In the genomic region with DNA sequence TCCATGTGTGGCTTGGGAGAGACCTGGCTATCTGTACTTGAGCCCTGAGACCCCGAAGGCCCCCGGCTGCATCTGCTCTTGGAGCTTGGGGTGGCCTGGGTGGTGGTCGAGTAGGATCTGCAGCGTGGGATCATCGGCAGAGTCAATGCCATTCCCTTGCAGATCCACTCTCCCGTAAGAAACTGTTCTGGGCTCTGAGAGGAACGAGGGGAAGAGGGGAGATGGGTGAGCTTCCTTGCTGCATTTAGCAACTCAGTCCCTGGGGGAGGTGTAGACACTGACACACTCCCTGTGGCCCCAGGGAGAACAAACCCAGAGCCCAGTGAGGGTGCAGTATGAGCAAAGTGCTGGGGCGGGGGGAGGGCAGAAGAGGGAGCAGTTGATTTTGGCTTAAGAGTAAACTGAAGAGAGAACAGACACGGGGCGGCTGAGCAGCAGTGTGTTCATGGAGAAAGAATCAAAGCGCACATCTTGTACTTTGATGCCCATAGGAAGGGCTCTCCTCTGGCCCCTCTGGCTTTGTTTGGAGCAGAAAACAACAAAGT, we compare ENCODE assay signal across 1 cellular context.
TF ChIP-seq lines count a peak whose summit lies in the region.

No MANE protein-coding gene starts in this region.

TF ChIP-seq in HepG2, 621 proteins besides CTCF, POLR2A, EP300 and RAD21 (continued from another document and continues in another):
- TF ChIP-seq ZNF672 (CRISPR knock-in tag; IDR thresholded peaks at IDR 0.05) (no peak), ZNF264 (CRISPR knock-in tag; IDR thresholded peaks at IDR 0.05) (no peak), GFI1 (CRISPR knock-in tag; IDR thresholded peaks at IDR 0.05; ENCODE audit: borderline replicate concordance) (no peak), RBM22 (optimal IDR thresholded peaks at IDR 0.05; ENCODE audit: low read length) (no peak), ZSCAN20 (CRISPR knock-in tag; IDR thresholded peaks at IDR 0.05; ENCODE audit: borderline replicate concordance) (no peak), ZMYM2 (CRISPR knock-in tag; IDR thresholded peaks at IDR 0.05) (no peak), ESRRA (CRISPR knock-in tag; IDR thresholded peaks at IDR 0.05; ENCODE audit: low read depth) (no peak), KLF9 (CRISPR knock-in tag; IDR thresholded peaks at IDR 0.05; ENCODE audit: low read depth) (no peak), AGO2 (optimal IDR thresholded peaks at IDR 0.05; ENCODE audit: low read depth, low read length) (no peak), ZNF329 (CRISPR knock-in tag; IDR thresholded peaks at IDR 0.05; ENCODE audit: low read depth) (no peak), TBX3 (IDR thresholded peaks at IDR 0.05; ENCODE audit: borderline replicate concordance) (no peak), ZIK1 (CRISPR knock-in tag; IDR thresholded peaks at IDR 0.05; ENCODE audit: borderline replicate concordance, low read depth) (no peak), PTBP1 (IDR thresholded peaks at IDR 0.05; ENCODE audit: low read depth, low read length, poor library complexity, severe bottlenecking) (no peak), ZNF792 (CRISPR knock-in tag; IDR thresholded peaks at IDR 0.05) (no peak), NCOR1 (IDR thresholded peaks at IDR 0.05; ENCODE audit: borderline replicate concordance, low read length) (no peak), DMAP1 (CRISPR knock-in tag; IDR thresholded peaks at IDR 0.05) (peak; percentile 53; the same call in 1 of the 2 replicates), FOXA3 (CRISPR knock-in tag; IDR thresholded peaks at IDR 0.05) (no peak), SYNCRIP (IDR thresholded peaks at IDR 0.05; ENCODE audit: insufficient read depth, low read depth, low read length) (no peak), ZNF747 (CRISPR knock-in tag; IDR thresholded peaks at IDR 0.05; ENCODE audit: borderline replicate concordance) (no peak), ARID2 (CRISPR knock-in tag; IDR thresholded peaks at IDR 0.05; ENCODE audit: borderline replicate concordance) (0 out of 2 replicates have a peak, but pooled peaks have one; percentile 55), TAF1 (CRISPR knock-in tag; IDR thresholded peaks at IDR 0.05) (no peak; the same call in 1 of the 2 replicates), ZNF720 (CRISPR knock-in tag; IDR thresholded peaks at IDR 0.05) (no peak), MTF1 (CRISPR knock-in tag; IDR thresholded peaks at IDR 0.05) (no peak), FOXO1 (CRISPR knock-in tag; IDR thresholded peaks at IDR 0.05) (no peak), PHF21A (CRISPR knock-in tag; IDR thresholded peaks at IDR 0.05) (no peak), ZNF33B (CRISPR knock-in tag; IDR thresholded peaks at IDR 0.05) (peak; percentile 88; the same call in 1 of the 2 replicates), CEBPG (CRISPR knock-in tag; IDR thresholded peaks at IDR 0.05) (no peak), TOE1 (CRISPR knock-in tag; IDR thresholded peaks at IDR 0.05) (no peak), ZNF12 (CRISPR knock-in tag; IDR thresholded peaks at IDR 0.05) (no peak), ZNF569 (CRISPR knock-in tag; IDR thresholded peaks at IDR 0.05; ENCODE audit: borderline replicate concordance) (no peak), HOXA3 (CRISPR knock-in tag; IDR thresholded peaks at IDR 0.05) (no peak), ZSCAN30 (CRISPR knock-in tag; IDR thresholded peaks at IDR 0.05) (no peak), ZNF205 (CRISPR knock-in tag; IDR thresholded peaks at IDR 0.05) (peak; percentile 27; the same call in 1 of the 2 replicates), ZNF670 (CRISPR knock-in tag; IDR thresholded peaks at IDR 0.05; ENCODE audit: borderline replicate concordance) (no peak), ZNF20 (CRISPR knock-in tag; IDR thresholded peaks at IDR 0.05) (no peak), KAT8 (CRISPR knock-in tag; IDR thresholded peaks at IDR 0.05) (no peak), REL (CRISPR knock-in tag; conservative IDR thresholded peaks at IDR 0.05) (no peak), RFX5 (IDR thresholded peaks at IDR 0.05; ENCODE audit: low read depth, low read length) (no peak), FOXJ3 (CRISPR knock-in tag; IDR thresholded peaks at IDR 0.05; ENCODE audit: borderline replicate concordance) (0 out of 2 replicates have a peak, but pooled peaks have one; percentile 23), KDM6A (CRISPR knock-in tag; IDR thresholded peaks at IDR 0.05; ENCODE audit: low read depth) (no peak), ZFP41 (CRISPR knock-in tag; IDR thresholded peaks at IDR 0.05; ENCODE audit: borderline replicate concordance) (no peak), CAMTA2 (CRISPR knock-in tag; IDR thresholded peaks at IDR 0.05; ENCODE audit: borderline replicate concordance) (0 out of 2 replicates have a peak, but pooled peaks have one; percentile 47), PLRG1 (conservative IDR thresholded peaks at IDR 0.05) (no peak), ZSCAN25 (CRISPR knock-in tag; IDR thresholded peaks at IDR 0.05) (no peak), ZBTB38 (CRISPR knock-in tag; IDR thresholded peaks at IDR 0.05) (no peak), ZBTB21 (CRISPR knock-in tag; IDR thresholded peaks at IDR 0.05) (no peak), AGO1 (IDR thresholded peaks at IDR 0.05; ENCODE audit: low read depth, low read length, poor library complexity, severe bottlenecking) (no peak), ZKSCAN5 (CRISPR knock-in tag; IDR thresholded peaks at IDR 0.05) (no peak), ZSCAN29 (CRISPR knock-in tag; conservative IDR thresholded peaks at IDR 0.05) (peak; percentile 93), ZNF124 (CRISPR knock-in tag; IDR thresholded peaks at IDR 0.05) (no peak)
- TF ChIP-seq, protein P1, sequence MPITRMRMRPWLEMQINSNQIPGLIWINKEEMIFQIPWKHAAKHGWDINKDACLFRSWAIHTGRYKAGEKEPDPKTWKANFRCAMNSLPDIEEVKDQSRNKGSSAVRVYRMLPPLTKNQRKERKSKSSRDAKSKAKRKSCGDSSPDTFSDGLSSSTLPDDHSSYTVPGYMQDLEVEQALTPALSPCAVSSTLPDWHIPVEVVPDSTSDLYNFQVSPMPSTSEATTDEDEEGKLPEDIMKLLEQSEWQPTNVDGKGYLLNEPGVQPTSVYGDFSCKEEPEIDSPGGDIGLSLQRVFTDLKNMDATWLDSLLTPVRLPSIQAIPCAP (CRISPR knock-in tag; IDR thresholded peaks at IDR 0.05; ENCODE audit: low read depth): no peak
- TF ChIP-seq, protein P2, sequence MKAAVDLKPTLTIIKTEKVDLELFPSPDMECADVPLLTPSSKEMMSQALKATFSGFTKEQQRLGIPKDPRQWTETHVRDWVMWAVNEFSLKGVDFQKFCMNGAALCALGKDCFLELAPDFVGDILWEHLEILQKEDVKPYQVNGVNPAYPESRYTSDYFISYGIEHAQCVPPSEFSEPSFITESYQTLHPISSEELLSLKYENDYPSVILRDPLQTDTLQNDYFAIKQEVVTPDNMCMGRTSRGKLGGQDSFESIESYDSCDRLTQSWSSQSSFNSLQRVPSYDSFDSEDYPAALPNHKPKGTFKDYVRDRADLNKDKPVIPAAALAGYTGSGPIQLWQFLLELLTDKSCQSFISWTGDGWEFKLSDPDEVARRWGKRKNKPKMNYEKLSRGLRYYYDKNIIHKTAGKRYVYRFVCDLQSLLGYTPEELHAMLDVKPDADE (CRISPR knock-in tag; IDR thresholded peaks at IDR 0.05): no peak
- TF ChIP-seq, protein P3, sequence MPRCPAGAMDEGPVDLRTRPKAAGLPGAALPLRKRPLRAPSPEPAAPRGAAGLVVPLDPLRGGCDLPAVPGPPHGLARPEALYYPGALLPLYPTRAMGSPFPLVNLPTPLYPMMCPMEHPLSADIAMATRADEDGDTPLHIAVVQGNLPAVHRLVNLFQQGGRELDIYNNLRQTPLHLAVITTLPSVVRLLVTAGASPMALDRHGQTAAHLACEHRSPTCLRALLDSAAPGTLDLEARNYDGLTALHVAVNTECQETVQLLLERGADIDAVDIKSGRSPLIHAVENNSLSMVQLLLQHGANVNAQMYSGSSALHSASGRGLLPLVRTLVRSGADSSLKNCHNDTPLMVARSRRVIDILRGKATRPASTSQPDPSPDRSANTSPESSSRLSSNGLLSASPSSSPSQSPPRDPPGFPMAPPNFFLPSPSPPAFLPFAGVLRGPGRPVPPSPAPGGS (CRISPR knock-in tag; IDR thresholded peaks at IDR 0.05): peak; percentile 56; the same call in 1 of the 2 replicates
- TF ChIP-seq, protein P4, sequence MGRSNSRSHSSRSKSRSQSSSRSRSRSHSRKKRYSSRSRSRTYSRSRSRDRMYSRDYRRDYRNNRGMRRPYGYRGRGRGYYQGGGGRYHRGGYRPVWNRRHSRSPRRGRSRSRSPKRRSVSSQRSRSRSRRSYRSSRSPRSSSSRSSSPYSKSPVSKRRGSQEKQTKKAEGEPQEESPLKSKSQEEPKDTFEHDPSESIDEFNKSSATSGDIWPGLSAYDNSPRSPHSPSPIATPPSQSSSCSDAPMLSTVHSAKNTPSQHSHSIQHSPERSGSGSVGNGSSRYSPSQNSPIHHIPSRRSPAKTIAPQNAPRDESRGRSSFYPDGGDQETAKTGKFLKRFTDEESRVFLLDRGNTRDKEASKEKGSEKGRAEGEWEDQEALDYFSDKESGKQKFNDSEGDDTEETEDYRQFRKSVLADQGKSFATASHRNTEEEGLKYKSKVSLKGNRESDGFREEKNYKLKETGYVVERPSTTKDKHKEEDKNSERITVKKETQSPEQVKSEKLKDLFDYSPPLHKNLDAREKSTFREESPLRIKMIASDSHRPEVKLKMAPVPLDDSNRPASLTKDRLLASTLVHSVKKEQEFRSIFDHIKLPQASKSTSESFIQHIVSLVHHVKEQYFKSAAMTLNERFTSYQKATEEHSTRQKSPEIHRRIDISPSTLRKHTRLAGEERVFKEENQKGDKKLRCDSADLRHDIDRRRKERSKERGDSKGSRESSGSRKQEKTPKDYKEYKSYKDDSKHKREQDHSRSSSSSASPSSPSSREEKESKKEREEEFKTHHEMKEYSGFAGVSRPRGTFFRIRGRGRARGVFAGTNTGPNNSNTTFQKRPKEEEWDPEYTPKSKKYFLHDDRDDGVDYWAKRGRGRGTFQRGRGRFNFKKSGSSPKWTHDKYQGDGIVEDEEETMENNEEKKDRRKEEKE (IDR thresholded peaks at IDR 0.05): no peak
- TF ChIP-seq, protein P5, sequence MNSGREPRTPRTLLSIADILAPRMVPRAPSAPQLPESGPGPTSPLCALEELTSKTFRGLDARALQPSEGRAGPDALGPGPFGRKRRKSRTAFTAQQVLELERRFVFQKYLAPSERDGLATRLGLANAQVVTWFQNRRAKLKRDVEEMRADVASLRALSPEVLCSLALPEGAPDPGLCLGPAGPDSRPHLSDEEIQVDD (CRISPR knock-in tag; IDR thresholded peaks at IDR 0.05; ENCODE audit: borderline replicate concordance): no peak
- TF ChIP-seq, protein P6, sequence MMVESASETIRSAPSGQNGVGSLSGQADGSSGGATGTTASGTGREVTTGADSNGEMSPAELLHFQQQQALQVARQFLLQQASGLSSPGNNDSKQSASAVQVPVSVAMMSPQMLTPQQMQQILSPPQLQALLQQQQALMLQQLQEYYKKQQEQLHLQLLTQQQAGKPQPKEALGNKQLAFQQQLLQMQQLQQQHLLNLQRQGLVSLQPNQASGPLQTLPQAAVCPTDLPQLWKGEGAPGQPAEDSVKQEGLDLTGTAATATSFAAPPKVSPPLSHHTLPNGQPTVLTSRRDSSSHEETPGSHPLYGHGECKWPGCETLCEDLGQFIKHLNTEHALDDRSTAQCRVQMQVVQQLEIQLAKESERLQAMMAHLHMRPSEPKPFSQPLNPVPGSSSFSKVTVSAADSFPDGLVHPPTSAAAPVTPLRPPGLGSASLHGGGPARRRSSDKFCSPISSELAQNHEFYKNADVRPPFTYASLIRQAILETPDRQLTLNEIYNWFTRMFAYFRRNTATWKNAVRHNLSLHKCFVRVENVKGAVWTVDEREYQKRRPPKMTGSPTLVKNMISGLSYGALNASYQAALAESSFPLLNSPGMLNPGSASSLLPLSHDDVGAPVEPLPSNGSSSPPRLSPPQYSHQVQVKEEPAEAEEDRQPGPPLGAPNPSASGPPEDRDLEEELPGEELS (CRISPR knock-in tag; IDR thresholded peaks at IDR 0.05): no peak
- TF ChIP-seq, protein P7, sequence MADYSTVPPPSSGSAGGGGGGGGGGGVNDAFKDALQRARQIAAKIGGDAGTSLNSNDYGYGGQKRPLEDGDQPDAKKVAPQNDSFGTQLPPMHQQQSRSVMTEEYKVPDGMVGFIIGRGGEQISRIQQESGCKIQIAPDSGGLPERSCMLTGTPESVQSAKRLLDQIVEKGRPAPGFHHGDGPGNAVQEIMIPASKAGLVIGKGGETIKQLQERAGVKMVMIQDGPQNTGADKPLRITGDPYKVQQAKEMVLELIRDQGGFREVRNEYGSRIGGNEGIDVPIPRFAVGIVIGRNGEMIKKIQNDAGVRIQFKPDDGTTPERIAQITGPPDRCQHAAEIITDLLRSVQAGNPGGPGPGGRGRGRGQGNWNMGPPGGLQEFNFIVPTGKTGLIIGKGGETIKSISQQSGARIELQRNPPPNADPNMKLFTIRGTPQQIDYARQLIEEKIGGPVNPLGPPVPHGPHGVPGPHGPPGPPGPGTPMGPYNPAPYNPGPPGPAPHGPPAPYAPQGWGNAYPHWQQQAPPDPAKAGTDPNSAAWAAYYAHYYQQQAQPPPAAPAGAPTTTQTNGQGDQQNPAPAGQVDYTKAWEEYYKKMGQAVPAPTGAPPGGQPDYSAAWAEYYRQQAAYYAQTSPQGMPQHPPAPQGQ (CRISPR knock-in tag; IDR thresholded peaks at IDR 0.05; ENCODE audit: borderline replicate concordance): no peak
- TF ChIP-seq, protein P8, sequence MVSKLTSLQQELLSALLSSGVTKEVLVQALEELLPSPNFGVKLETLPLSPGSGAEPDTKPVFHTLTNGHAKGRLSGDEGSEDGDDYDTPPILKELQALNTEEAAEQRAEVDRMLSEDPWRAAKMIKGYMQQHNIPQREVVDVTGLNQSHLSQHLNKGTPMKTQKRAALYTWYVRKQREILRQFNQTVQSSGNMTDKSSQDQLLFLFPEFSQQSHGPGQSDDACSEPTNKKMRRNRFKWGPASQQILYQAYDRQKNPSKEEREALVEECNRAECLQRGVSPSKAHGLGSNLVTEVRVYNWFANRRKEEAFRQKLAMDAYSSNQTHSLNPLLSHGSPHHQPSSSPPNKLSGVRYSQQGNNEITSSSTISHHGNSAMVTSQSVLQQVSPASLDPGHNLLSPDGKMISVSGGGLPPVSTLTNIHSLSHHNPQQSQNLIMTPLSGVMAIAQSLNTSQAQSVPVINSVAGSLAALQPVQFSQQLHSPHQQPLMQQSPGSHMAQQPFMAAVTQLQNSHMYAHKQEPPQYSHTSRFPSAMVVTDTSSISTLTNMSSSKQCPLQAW (CRISPR knock-in tag; IDR thresholded peaks at IDR 0.05): no peak; the same call in 1 of the 2 replicates
- TF ChIP-seq, protein P9, sequence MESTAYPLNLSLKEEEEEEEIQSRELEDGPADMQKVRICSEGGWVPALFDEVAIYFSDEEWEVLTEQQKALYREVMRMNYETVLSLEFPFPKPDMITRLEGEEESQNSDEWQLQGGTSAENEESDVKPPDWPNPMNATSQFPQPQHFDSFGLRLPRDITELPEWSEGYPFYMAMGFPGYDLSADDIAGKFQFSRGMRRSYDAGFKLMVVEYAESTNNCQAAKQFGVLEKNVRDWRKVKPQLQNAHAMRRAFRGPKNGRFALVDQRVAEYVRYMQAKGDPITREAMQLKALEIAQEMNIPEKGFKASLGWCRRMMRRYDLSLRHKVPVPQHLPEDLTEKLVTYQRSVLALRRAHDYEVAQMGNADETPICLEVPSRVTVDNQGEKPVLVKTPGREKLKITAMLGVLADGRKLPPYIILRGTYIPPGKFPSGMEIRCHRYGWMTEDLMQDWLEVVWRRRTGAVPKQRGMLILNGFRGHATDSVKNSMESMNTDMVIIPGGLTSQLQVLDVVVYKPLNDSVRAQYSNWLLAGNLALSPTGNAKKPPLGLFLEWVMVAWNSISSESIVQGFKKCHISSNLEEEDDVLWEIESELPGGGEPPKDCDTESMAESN (CRISPR knock-in tag; conservative IDR thresholded peaks at IDR 0.05): no peak
